15 cellular contexts compared by ENCODE assay signal in the genomic region with DNA sequence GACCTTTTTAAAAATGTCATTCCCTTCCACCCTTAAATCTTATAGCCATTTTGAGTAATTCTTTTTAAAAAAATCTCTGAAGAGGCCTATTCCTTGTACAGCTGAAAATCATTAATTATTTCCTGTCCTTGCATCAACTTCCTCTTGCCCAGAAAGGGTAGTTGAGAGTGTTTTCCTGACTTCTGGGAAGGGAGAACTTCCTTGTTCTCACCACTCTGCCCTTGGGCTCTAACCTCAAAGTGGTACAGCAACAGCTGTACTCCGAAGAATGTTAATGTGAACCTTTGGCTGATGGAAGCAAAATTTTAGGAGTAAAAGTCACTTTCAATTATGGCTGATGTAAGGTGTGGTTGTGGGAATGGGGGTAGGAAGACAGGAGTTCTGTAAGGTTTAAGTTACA. TPM values are rescaled to one million over a fixed set of nuclear protein-coding genes. Genes with fewer than 3 reads are reported as not detected.
DNase-seq lines count a peak whose midpoint lies in the region; ATAC-seq and TF ChIP-seq lines count a peak whose summit lies in the region.
"Had no signal": no experiment of that assay in that cellular context is flagged by ENCODE, and none has a peak within 500 bp of the region (broad histone marks: within the 10 kb centered on the region; RNA-seq: fewer than 3 reads in every experiment).

No MANE protein-coding gene starts in this region.

- no peak for TF ChIP-seq EP300 in upper lobe of left lung (IDR thresholded peaks at IDR 0.05)

- intact Hi-C loops in Right ventricle myocardium superior (cut with DNase I) = no loop called here

- H3K4me1 ChIP-seq in right atrium auricular region = no peaks in the 10 kb centered on the region
- H3K4me1 ChIP-seq in adipocyte (ENCODE audit: control insufficient read depth, insufficient read depth, low read length) = no peaks in the 10 kb centered on the region
- H3K4me1 ChIP-seq in upper lobe of left lung = no peaks in the 10 kb centered on the region
- H3K4me1 ChIP-seq: uterus had no signal

- TF ChIP-seq CTCF in right atrium auricular region (IDR thresholded peaks at IDR 0.05) (no peak), upper lobe of left lung (IDR thresholded peaks at IDR 0.05) (no peak)

- H3K36me3 ChIP-seq in right atrium auricular region (no peaks in the 10 kb centered on the region), adipocyte (ENCODE audit: control insufficient read depth, insufficient read depth, low read length, severe bottlenecking) (no peaks in the 10 kb centered on the region), upper lobe of left lung (no peaks in the 10 kb centered on the region)
- H3K36me3 ChIP-seq: brain microvascular endothelial cell, uterus had no signal

- no peaks in the 10 kb centered on the region for H3K27me3 ChIP-seq in right atrium auricular region
- no peaks in the 10 kb centered on the region for H3K27me3 ChIP-seq in adipocyte (replicated peaks; ENCODE audit: control insufficient read depth, insufficient read depth, low read length)
- H3K27me3 ChIP-seq in upper lobe of left lung = no peaks in the 10 kb centered on the region
- H3K27me3 ChIP-seq: brain microvascular endothelial cell, uterus had no signal

- H3K9me3 ChIP-seq in right atrium auricular region (no peaks in the 10 kb centered on the region), adipocyte (ENCODE audit: control insufficient read depth, low read length) (no peaks in the 10 kb centered on the region), upper lobe of left lung (no peaks in the 10 kb centered on the region)
- H3K9me3 ChIP-seq: uterus had no signal

- DNase-seq in Right ventricle myocardium superior (no peak), right atrium auricular region (ENCODE audit: low spot score) (no peak), adipocyte (ENCODE audit: low read depth) (peak; percentile 38), islet precursor cell (peak; percentile 59), upper lobe of left lung (peak in 1 of 2 donors; percentile 24), NCI-H128 (lab: John Stamatoyannopoulos, UW; ENCODE audit: unreplicated experiment) (no peak), iPS-NIHi11 (ENCODE audit: low spot score) (no peak)
- DNase-seq: ACHN; activated CD4-positive, alpha-beta T cell treated with anti-CD3 and anti-CD28 coated beads for 1 hour; brain microvascular endothelial cell; DND-41; NCI-H446; stimulated activated CD4-positive, alpha-beta T cell treated with anti-CD3 and anti-CD28 coated beads, Interleukin-15, amount 100 ng/mL, for 24 hours; uterus had no signal

- H3K27ac ChIP-seq in right atrium auricular region = no peak overlapping the region
- H3K27ac ChIP-seq in upper lobe of left lung = peak overlapping the region in 2 of 4 donors; percentile 54 to 71
- H3K27ac ChIP-seq: brain microvascular endothelial cell, uterus had no signal

- no peak overlapping the region for H3K9ac ChIP-seq in adipocyte (ENCODE audit: low read length)

- TF ChIP-seq POLR2A in upper lobe of left lung (IDR thresholded peaks at IDR 0.05) = no peak

- 10 to 29% methylated on average over 1 of the region's 1 CpG for WGBS in upper lobe of left lung, 2 donors

- no peak overlapping the region for H3K4me3 ChIP-seq in right atrium auricular region
- H3K4me3 ChIP-seq in adipocyte (ENCODE audit: low read length) = no peak overlapping the region
- no peak overlapping the region for H3K4me3 ChIP-seq in upper lobe of left lung
- H3K4me3 ChIP-seq: uterus had no signal

- peak; percentile 75 for ATAC-seq in Right ventricle myocardium superior (ENCODE audit: poor library complexity)
- peak; percentile 46 to 82 for ATAC-seq in upper lobe of left lung (ENCODE audit: low FRiP score in 2 of 2)
- ATAC-seq in HG03565 (IDR thresholded peaks at IDR 0.05; ENCODE audit: unreplicated experiment) = no peak

RNA-seq across cellular contexts. Expression of gene FABP2, which starts 15.1 kb away (rescaled TPM):
- not detected for total RNA-seq in Right ventricle myocardium superior
- total RNA-seq in right atrium auricular region = under 1 TPM in 1 of 2 donors, not detected in 1; 0.48 TPM
- not detected for total RNA-seq in upper lobe of left lung
- total RNA-seq: uterus had no signal

Comparison
In these comparisons a context has a peak if more than half of its experiments do, and no peak if none do; other contexts are left out.
1. DNase-seq: peak in adipocyte (single experiment) and islet precursor cell (single experiment); none in Right ventricle myocardium superior (single experiment), right atrium auricular region (single experiment), NCI-H128 (single experiment) and iPS-NIHi11 (single experiment).